15 cellular contexts compared by ENCODE assay signal in the genomic region with DNA sequence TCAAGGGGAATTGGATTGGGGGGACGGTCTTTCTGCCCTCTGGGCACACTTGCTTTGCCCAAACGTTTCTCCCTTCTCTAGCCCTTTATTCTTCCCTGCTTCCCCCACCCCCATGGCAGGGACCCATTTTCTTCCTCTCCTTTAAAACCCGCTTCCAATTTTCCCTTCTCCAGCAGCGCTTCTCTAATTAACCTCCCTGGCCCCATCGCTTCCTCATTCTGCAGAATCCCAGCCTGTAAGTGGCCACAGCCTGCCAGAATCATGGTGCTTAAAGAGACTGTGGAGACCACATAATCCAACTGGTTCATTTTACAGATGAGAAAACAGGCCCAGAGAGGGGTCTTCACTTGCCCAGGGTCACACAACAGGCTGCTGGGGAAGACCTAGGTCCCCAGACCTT.
DNase-seq lines count a peak whose midpoint lies in the region; ATAC-seq and TF ChIP-seq lines count a peak whose summit lies in the region.
"Had no signal": no experiment of that assay in that cellular context is flagged by ENCODE, and none has a peak within 500 bp of the region (broad histone marks: within the 10 kb centered on the region; RNA-seq: fewer than 3 reads in every experiment).

No MANE protein-coding gene starts in this region.

- no peaks in the 10 kb centered on the region for H3K4me1 ChIP-seq in HEK293 (ENCODE audit: control insufficient read depth, insufficient read depth, low read length)
- H3K4me1 ChIP-seq in iPS-15b (ENCODE audit: control insufficient read depth, insufficient read depth, low read length): peaks cover 16% of the 10 kb centered on the region
- H3K4me1 ChIP-seq: SJSA1 had no signal

- peaks cover 10% of the 10 kb centered on the region for H3K27me3 ChIP-seq in iPS-15b (ENCODE audit: control insufficient read depth, insufficient read depth, low read length)

- H3K9me3 ChIP-seq in HEK293 (ENCODE audit: control insufficient read depth, insufficient read depth, low read depth, low read length) (no peaks in the 10 kb centered on the region), iPS-15b (ENCODE audit: control insufficient read depth, insufficient read depth, low read length) (no peaks in the 10 kb centered on the region)
- H3K9me3 ChIP-seq: SJSA1 had no signal

- no peak overlapping the region for H3K9ac ChIP-seq in iPS-15b (ENCODE audit: low read depth, low read length)

- H3K36me3 ChIP-seq in HEK293 (ENCODE audit: control insufficient read depth in 2 of 2, insufficient read depth in 1 of 2, low read length in 2 of 2) (no peaks in the 10 kb centered on the region), iPS-15b (ENCODE audit: control insufficient read depth, insufficient read depth, low read length) (no peaks in the 10 kb centered on the region)
- H3K36me3 ChIP-seq: SJSA1 had no signal

- H3K27ac ChIP-seq in HEK293 (ENCODE audit: extremely low read depth, low read depth, low read length): no peak overlapping the region
- H3K27ac ChIP-seq: SJSA1 had no signal

- ATAC-seq in GM21367 (IDR thresholded peaks at IDR 0.05; ENCODE audit: unreplicated experiment): no peak
- ATAC-seq: CD8-positive, alpha-beta T cell had no signal

- TF ChIP-seq CTCF in HEK293 (tag by site-specific recombination; IDR thresholded peaks at IDR 0.05): no peak

- no peak overlapping the region for H3K4me3 ChIP-seq in HEK293 (ENCODE audit: low read depth, low read length)
- H3K4me3 ChIP-seq in iPS-15b (ENCODE audit: low read depth, low read length): peak overlapping the region; percentile 52
- H3K4me3 ChIP-seq: SJSA1 had no signal

- POLR2A ChIA-PET in HEK293 (lab: Yijun Ruan, JAX): interaction anchor here (0.6 kb wide), 1 partner anchor 18 kb away, joined by 3 read pairs; no protein-coding TSS in a partner anchor

- DNase-seq in COR-L47 (lab: John Stamatoyannopoulos, UW) (peak; percentile 18), NOMO-1 treated with DMSO at 0.1 percent for 48 hours (lab: John Stamatoyannopoulos, UW; ENCODE audit: unreplicated experiment) (peak; percentile 30), T-helper 2 cell (no peak), NCI-H2171 treated with DMSO at 0.1 percent for 48 hours (lab: John Stamatoyannopoulos, UW) (no peak)
- DNase-seq: activated CD4-positive, alpha-beta T cell treated with anti-CD3 and anti-CD28 coated beads for 48 hours; activated CD8-positive, alpha-beta memory T cell treated with anti-CD3 and anti-CD28 coated beads, Interleukin-2, amount 50 U/mL, for 4 hours; activated effector memory CD4-positive, alpha-beta T cell treated with Interleukin-2 at 50 U/mL for 16 hours; CD8-positive, alpha-beta T cell; EL; NCI-H446; T1000 had no signal

- CTCF ChIA-PET in HEK293 (lab: Yijun Ruan, JAX): interaction anchor here (2.4 to 10.6 kb wide), 4 partner anchors 10 to 72 kb away, joined by 10 to 182 read pairs (median 66); no protein-coding TSS in a partner anchor

TF ChIP-seq in HEK293, 187 proteins besides CTCF, POLR2A, EP300 and RAD21:
- TF ChIP-seq, protein P1, sequence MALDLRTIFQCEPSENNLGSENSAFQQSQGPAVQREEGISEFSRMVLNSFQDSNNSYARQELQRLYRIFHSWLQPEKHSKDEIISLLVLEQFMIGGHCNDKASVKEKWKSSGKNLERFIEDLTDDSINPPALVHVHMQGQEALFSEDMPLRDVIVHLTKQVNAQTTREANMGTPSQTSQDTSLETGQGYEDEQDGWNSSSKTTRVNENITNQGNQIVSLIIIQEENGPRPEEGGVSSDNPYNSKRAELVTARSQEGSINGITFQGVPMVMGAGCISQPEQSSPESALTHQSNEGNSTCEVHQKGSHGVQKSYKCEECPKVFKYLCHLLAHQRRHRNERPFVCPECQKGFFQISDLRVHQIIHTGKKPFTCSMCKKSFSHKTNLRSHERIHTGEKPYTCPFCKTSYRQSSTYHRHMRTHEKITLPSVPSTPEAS (tag by site-specific recombination; IDR thresholded peaks at IDR 0.05): peak; percentile 81
- TF ChIP-seq YY1 (tag by site-specific recombination; IDR thresholded peaks at IDR 0.05): no peak

Comparison
In these comparisons a context has a peak if more than half of its experiments do, and no peak if none do; other contexts are left out.
1. DNase-seq: peak in COR-L47 (single experiment) and NOMO-1 treated with DMSO at 0.1 percent for 48 hours (single experiment); none in T-helper 2 cell (0 of 5) and NCI-H2171 treated with DMSO at 0.1 percent for 48 hours (single experiment).